22 cellular contexts compared by ENCODE assay signal in the genomic region with DNA sequence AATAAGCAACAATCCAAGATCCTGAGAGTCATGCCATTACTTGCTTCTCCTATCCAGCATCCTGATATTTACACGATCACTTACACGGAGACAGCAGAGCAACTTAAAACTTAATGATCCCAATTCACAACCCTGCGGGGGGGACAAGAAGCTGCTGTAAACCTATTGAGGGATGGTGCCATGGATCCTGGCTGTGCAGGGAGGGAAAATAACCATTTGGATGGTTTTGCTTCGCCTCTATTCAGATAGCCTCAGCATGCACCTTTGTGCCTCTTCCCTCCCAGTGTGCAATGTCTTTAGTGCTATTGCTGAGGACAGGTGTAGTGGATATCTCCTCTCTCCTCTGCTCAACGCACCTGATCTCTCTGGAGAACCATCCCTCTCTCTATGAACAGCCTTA.
DNase-seq lines count a peak whose midpoint lies in the region; ATAC-seq lines count a peak whose summit lies in the region.
"Had no signal": no experiment of that assay in that cellular context is flagged by ENCODE, and none has a peak within 500 bp of the region (broad histone marks: within the 10 kb centered on the region; RNA-seq: fewer than 3 reads in every experiment).

No MANE protein-coding gene starts in this region.

- H3K27ac ChIP-seq in iPS-20b (ENCODE audit: low read length): no peak overlapping the region
- H3K27ac ChIP-seq: 22Rv1, C4-2B, RWPE1, SK-N-MC had no signal

- no peaks in the 10 kb centered on the region for H3K9me3 ChIP-seq in NT2/D1 (ENCODE audit: insufficient read depth, low read length)
- H3K9me3 ChIP-seq in iPS-20b (ENCODE audit: insufficient read depth, low read depth, low read length): no peaks in the 10 kb centered on the region

- no peak overlapping the region for H3K4me3 ChIP-seq in NT2/D1 (ENCODE audit: insufficient read length, low read depth)
- peak overlapping the region; percentile 41 for H3K4me3 ChIP-seq in iPS-20b (ENCODE audit: low read length)
- H3K4me3 ChIP-seq: SK-N-MC had no signal

- H3K4me1 ChIP-seq in NT2/D1 (ENCODE audit: insufficient read depth, insufficient read length) (no peaks in the 10 kb centered on the region), iPS-20b (ENCODE audit: insufficient read depth, low read length) (peaks cover 24% of the 10 kb centered on the region)

- DNase-seq in NCI-H345 (lab: John Stamatoyannopoulos, UW) (peak; percentile 16), NCI-H345 treated with DMSO at 0.1 percent for 48 hours (lab: John Stamatoyannopoulos, UW; ENCODE audit: unreplicated experiment) (no peak), NT2/D1 (ENCODE audit: low read depth, low spot score) (peak; percentile 36), NCI-H2107 treated with DMSO at 0.1 percent for 48 hours (lab: John Stamatoyannopoulos, UW; ENCODE audit: unreplicated experiment) (no peak), DMS114 treated with DMSO at 0.1 percent for 48 hours (lab: John Stamatoyannopoulos, UW; ENCODE audit: unreplicated experiment) (no peak)
- DNase-seq: CD8-positive, alpha-beta memory T cell; DMS 273 treated with DMSO at 0.1 percent for 48 hours; DMS79 treated with DMSO at 0.1 percent for 48 hours; NCI-H1092; NCI-H1417 treated with DMSO at 0.1 percent for 48 hours; NCI-H1694 treated with DMSO at 0.1 percent for 48 hours; NCI-H2081 treated with DMSO at 0.1 percent for 48 hours; NCI-H526 treated with DMSO at 0.1 percent for 48 hours; SHP77 had no signal

- H3K9ac ChIP-seq in NT2/D1 (ENCODE audit: insufficient read length, low read depth): no peak overlapping the region
- no peak overlapping the region for H3K9ac ChIP-seq in iPS-20b (ENCODE audit: low read depth, low read length)

- H3K36me3 ChIP-seq in NT2/D1 (ENCODE audit: insufficient read depth, insufficient read length, low read length): no peaks in the 10 kb centered on the region
- no peaks in the 10 kb centered on the region for H3K36me3 ChIP-seq in iPS-20b (ENCODE audit: insufficient read depth, low read depth, low read length)

- H3K27me3 ChIP-seq in NT2/D1 (ENCODE audit: insufficient read depth, insufficient read length) (no peaks in the 10 kb centered on the region), iPS-20b (ENCODE audit: insufficient read depth, low read length) (no peaks in the 10 kb centered on the region)

- ATAC-seq in HG03280 (IDR thresholded peaks at IDR 0.05; ENCODE audit: unreplicated experiment): no peak
- ATAC-seq in GM18870 (IDR thresholded peaks at IDR 0.05; ENCODE audit: unreplicated experiment): no peak
- ATAC-seq: Panc1 had no signal

Comparison
In these comparisons a context has a peak if more than half of its experiments do, and no peak if none do; other contexts are left out.
1. DNase-seq: peak in NCI-H345 (single experiment) and NT2/D1 (single experiment); none in NCI-H345 treated with DMSO at 0.1 percent for 48 hours (single experiment), NCI-H2107 treated with DMSO at 0.1 percent for 48 hours (single experiment) and DMS114 treated with DMSO at 0.1 percent for 48 hours (single experiment).